ENCODE assay signal across 25 cellular contexts in genomic region chr6:102812242-102812641, GRCh38.
"Had no signal": no experiment of that assay in that cellular context is flagged by ENCODE, and none has a peak within 500 bp of the region (broad histone marks: within the 10 kb centered on the region; RNA-seq: fewer than 3 reads in every experiment).

No MANE protein-coding gene starts in this region.

- H3K9me3 ChIP-seq: tibial artery had no signal

- ATAC-seq: activated T-cell treated with anti-CD3 and anti-CD28 coated beads, Interleukin-2, amount 50 U/mL, for 4 hours; foreskin keratinocyte; left lung; naive thymus-derived CD4-positive, alpha-beta T cell; sciatic nerve; stimulated activated effector memory CD8-positive, alpha-beta T cell treated with anti-CD3 and anti-CD28 coated beads, Interleukin-12 subunit alpha, Interleukin-12 subunit beta, amount 100 ng/mL, for 72 hours; stimulated activated naive CD8-positive, alpha-beta T cell treated with anti-CD3 and anti-CD28 coated beads, Interleukin-15, amount 100 ng/mL, for 72 hours had no signal

- H3K36me3 ChIP-seq: cardiac muscle cell, left lung, tibial artery had no signal

- H3K27me3 ChIP-seq: cardiac muscle cell, foreskin keratinocyte, left lung, tibial artery had no signal

- H3K4me3 ChIP-seq: cardiac muscle cell, left lung, lung, tibial artery had no signal

- H3K4me1 ChIP-seq: foreskin keratinocyte, left lung, tibial artery had no signal

- H3K27ac ChIP-seq: cardiac muscle cell, foreskin keratinocyte, left lung, tibial artery had no signal

- DNase-seq: activated CD4-positive, alpha-beta T cell treated with anti-CD3 and anti-CD28 coated beads for 4 hours; activated CD4-positive, alpha-beta T cell treated with anti-CD3 and anti-CD28 coated beads, Interleukin-2, amount 50 U/mL, for 48 hours; activated CD4-positive, CD25-positive, alpha-beta regulatory T cell; activated CD8-positive, alpha-beta memory T cell treated with anti-CD3 and anti-CD28 coated beads, Interleukin-2, amount 50 U/mL, for 48 hours; activated naive CD4-positive, alpha-beta T cell; activated naive CD8-positive, alpha-beta T cell treated with anti-CD3 and anti-CD28 coated beads for 36 hours; activated T-cell treated with anti-CD3 and anti-CD28 coated beads, Interleukin-2, amount 50 U/mL, for 4 hours; amygdala; cortex of kidney; endodermal cell; immature natural killer cell; kidney glomerular epithelial cell; left lung; naive thymus-derived CD4-positive, alpha-beta T cell; occipital lobe; posterior cingulate gyrus; small intestine; stimulated activated CD4-positive, alpha-beta T cell treated with anti-CD3 and anti-CD28 coated beads, Interleukin-2, amount 100 ng/mL, for 24 hours; stimulated activated naive CD8-positive, alpha-beta T cell treated with anti-CD3 and anti-CD28 coated beads, Interleukin-15, amount 100 ng/mL, for 72 hours; tibial artery had no signal

- FAIRE-seq: small intestine had no signal
